ENCODE assay signal across 25 cellular contexts in the genomic region with DNA sequence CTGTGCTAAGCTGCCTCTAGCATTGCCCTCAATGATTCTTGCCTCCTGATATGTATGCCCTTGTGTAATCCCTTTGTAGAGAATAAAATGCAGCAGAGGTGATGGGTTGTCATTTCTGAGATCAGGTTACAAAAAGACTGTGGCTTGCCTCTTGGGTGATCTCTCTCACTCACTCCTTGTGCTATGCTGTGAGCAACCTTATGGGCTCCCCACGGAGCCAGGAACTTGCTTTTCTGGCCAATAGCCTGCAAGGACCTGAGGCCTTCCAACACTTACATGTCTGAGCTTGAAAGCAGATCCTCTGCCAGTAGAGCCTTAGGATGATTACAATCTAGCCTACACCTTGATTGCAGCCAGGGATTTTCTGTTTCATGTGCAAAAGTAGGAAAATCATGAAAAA.
DNase-seq lines count a peak whose midpoint lies in the region; ATAC-seq and TF ChIP-seq lines count a peak whose summit lies in the region.
"Had no signal": no experiment of that assay in that cellular context is flagged by ENCODE, and none has a peak within 500 bp of the region (broad histone marks: within the 10 kb centered on the region; RNA-seq: fewer than 3 reads in every experiment).

No MANE protein-coding gene starts in this region.

- no peak overlapping the region for H2BK5ac ChIP-seq in mesendoderm (ENCODE audit: low read length)

- H4K5ac ChIP-seq in mesendoderm (ENCODE audit: low read length) = no peak overlapping the region

- H3K56ac ChIP-seq in mesendoderm (ENCODE audit: low read length) = no peak overlapping the region

- DNase-seq in HCEC 1CT (peak; percentile 13), NCI-H69 (lab: John Stamatoyannopoulos, UW) (peak; percentile 62), choroid plexus epithelial cell (ENCODE audit: low read depth) (peak; percentile 67), mesendoderm (peak; percentile 73), esophagus muscularis mucosa (ENCODE audit: extremely low spot score) (no peak), NCI-H1436 treated with DMSO at 0.1 percent for 48 hours (lab: John Stamatoyannopoulos, UW) (no peak), left lobe of liver (ENCODE audit: low spot score) (no peak)
- DNase-seq: activated CD8-positive, alpha-beta T cell treated with anti-CD3 and anti-CD28 coated beads for 36 hours; anterior cingulate cortex; DMS79; GF-D8; Kasumi-1; lower lobe of right lung; NCI-H1694; NCI-H2227 treated with DMSO at 0.1 percent for 48 hours; nephron progenitor cell; RPMI8226; sigmoid colon; stimulated activated CD4-positive, alpha-beta T cell treated with anti-CD3 and anti-CD28 coated beads, Interleukin-4, amount 100 ng/mL, for 4 hours; substantia nigra; T-helper 17 cell; upper lobe of right lung had no signal

- no peak overlapping the region for H3K9ac ChIP-seq in mesendoderm (ENCODE audit: low read length)

- H3K23ac ChIP-seq in mesendoderm (ENCODE audit: low read length) = no peak overlapping the region

- no peaks in the 10 kb centered on the region for H3K79me1 ChIP-seq in mesendoderm (ENCODE audit: low read length)

- H2BK15ac ChIP-seq in mesendoderm (replicated peaks; ENCODE audit: low read depth) = no peak overlapping the region

- TF ChIP-seq CTCF in choroid plexus epithelial cell (conservative IDR thresholded peaks at IDR 0.05; ENCODE audit: low read depth, low read length) (no peak), esophagus muscularis mucosa (IDR thresholded peaks at IDR 0.05) (no peak)

- H3K27me3 ChIP-seq in mesendoderm (ENCODE audit: insufficient read depth, low read length, poor library complexity) = no peaks in the 10 kb centered on the region
- H3K27me3 ChIP-seq in esophagus muscularis mucosa = no peaks in the 10 kb centered on the region
- H3K27me3 ChIP-seq: sigmoid colon, upper lobe of right lung had no signal

- no peak overlapping the region for H3K4ac ChIP-seq in mesendoderm (ENCODE audit: low read depth, low read length)

- no peak overlapping the region for H2AK5ac ChIP-seq in mesendoderm (ENCODE audit: low read length)

- no peak overlapping the region for H3K18ac ChIP-seq in mesendoderm (ENCODE audit: low read length)

- no peaks in the 10 kb centered on the region for H3K9me3 ChIP-seq in esophagus muscularis mucosa
- H3K9me3 ChIP-seq: sigmoid colon, upper lobe of right lung had no signal

- no peak for ATAC-seq in left lobe of liver
- ATAC-seq: activated CD8-positive, alpha-beta T cell treated with anti-CD3 and anti-CD28 coated beads for 36 hours; activated naive CD4-positive, alpha-beta T cell treated with anti-CD3 and anti-CD28 coated beads, Interleukin-2, amount 50 U/mL, for 72 hours; lower lobe of right lung; stimulated activated memory B cell treated with anti-CD40 and anti-IgM and Interleukin-4, amounts not matched to agents 10 μg/mL and 1 μg/mL and 100 μg/mL, for 72 hours; T-helper 17 cell; upper lobe of right lung had no signal

- H3K4me1 ChIP-seq in mesendoderm (ENCODE audit: control insufficient read depth, low read depth, low read length) (no peaks in the 10 kb centered on the region), esophagus muscularis mucosa (no peaks in the 10 kb centered on the region)
- H3K4me1 ChIP-seq: lower lobe of right lung, sigmoid colon, upper lobe of right lung had no signal

- H3K36me3 ChIP-seq in mesendoderm (ENCODE audit: control insufficient read depth, insufficient read depth, low read length) (no peaks in the 10 kb centered on the region), esophagus muscularis mucosa (no peaks in the 10 kb centered on the region)
- H3K36me3 ChIP-seq: lower lobe of right lung, sigmoid colon, upper lobe of right lung had no signal

- H3K4me2 ChIP-seq in mesendoderm (ENCODE audit: low read length) = no peak overlapping the region

- H4K8ac ChIP-seq in mesendoderm (ENCODE audit: low read depth, low read length) = no peak overlapping the region

- no peak overlapping the region for H2BK120ac ChIP-seq in mesendoderm (ENCODE audit: low read depth, low read length)

- intact Hi-C loops in esophagus muscularis mucosa (cut with DNase I) = no loop called here

- H3K79me2 ChIP-seq in mesendoderm (ENCODE audit: control insufficient read depth, insufficient read depth, low read length) = no peaks in the 10 kb centered on the region

- no CpG with 5 or more reads among the region's 1 CpG for WGBS in mesendoderm (ENCODE audit: extremely low coverage, insufficient coverage, low lambda C conversion rate)
- 22% methylated on average over 1 of the region's 1 CpG for WGBS in esophagus muscularis mucosa

- H3K4me3 ChIP-seq in choroid plexus epithelial cell (ENCODE audit: low read depth, low read length) (no peak overlapping the region), mesendoderm (ENCODE audit: low read length) (no peak overlapping the region), esophagus muscularis mucosa (no peak overlapping the region)
- H3K4me3 ChIP-seq: lower lobe of right lung, sigmoid colon, SK-N-MC, upper lobe of right lung had no signal

- no peak for TF ChIP-seq EP300 in esophagus muscularis mucosa (IDR thresholded peaks at IDR 0.05)

- no peak for TF ChIP-seq POLR2A in esophagus muscularis mucosa (IDR thresholded peaks at IDR 0.05; ENCODE audit: low read depth)

- H3K27ac ChIP-seq in mesendoderm (ENCODE audit: low read depth, low read length) (no peak overlapping the region), esophagus muscularis mucosa (replicated peaks in 1 of 4) (no peak overlapping the region)
- H3K27ac ChIP-seq: lower lobe of right lung, sigmoid colon, SK-N-MC, upper lobe of right lung had no signal

Comparison
In these comparisons a context has a peak if more than half of its experiments do, and no peak if none do; other contexts are left out.
1. DNase-seq: peak in HCEC 1CT (single experiment), NCI-H69 (single experiment), choroid plexus epithelial cell (single experiment) and mesendoderm (single experiment); none in esophagus muscularis mucosa (single experiment), NCI-H1436 treated with DMSO at 0.1 percent for 48 hours (single experiment) and left lobe of liver (single experiment).